ENCODE assay signal across 17 cellular contexts in genomic region chr15:34355241-34355640, GRCh38. TPM values are rescaled to one million over a fixed set of nuclear protein-coding genes. Genes with fewer than 3 reads are reported as not detected.
DNase-seq lines count a peak whose midpoint lies in the region; ATAC-seq, FAIRE-seq and TF ChIP-seq lines count a peak whose summit lies in the region.
"Had no signal": no experiment of that assay in that cellular context is flagged by ENCODE, and none has a peak within 500 bp of the region (broad histone marks: within the 10 kb centered on the region; RNA-seq: fewer than 3 reads in every experiment).

No MANE protein-coding gene starts in this region.

- no peaks in the 10 kb centered on the region for H3K9me3 Mint-ChIP-seq in activated CD4-positive, alpha-beta T cell treated with anti-CD3 and anti-CD28 coated beads, Interleukin-2, amount 10 ng/mL, durations not matched to agents 7 days and 5 days
- no peaks in the 10 kb centered on the region for H3K9me3 Mint-ChIP-seq in stimulated activated effector memory CD8-positive, alpha-beta T cell treated with anti-CD3 and anti-CD28 coated beads, Interleukin-12 subunit alpha, Interleukin-12 subunit beta, amount 100 ng/mL, for 72 hours
- H3K9me3 Mint-ChIP-seq: GM23338 had no signal

- CTCF ChIA-PET in activated CD4-positive, alpha-beta T cell treated with anti-CD3 and anti-CD28 coated beads, Interleukin-2, amount 10 ng/mL, durations not matched to agents 7 days and 5 days (lab: Charles Lee), result interaction anchor here (1.3 to 4.3 kb wide), 3 partner anchors 11 to 195 kb away, joined by 3 to 28 read pairs (median 5); partner anchors contain the start of genes LPCAT4, NOP10 and NUTM1

- no peak for DNase-seq in activated CD4-positive, alpha-beta T cell treated with anti-CD3 and anti-CD28 coated beads, Interleukin-2, amount 10 ng/mL, durations not matched to agents 7 days and 5 days
- DNase-seq in activated CD4-positive, alpha-beta T cell treated with anti-CD3 and anti-CD28 coated beads, Interleukin-2, amount 50 U/mL, for 1 hour, result no peak
- DNase-seq in GM23248 (peak; percentile 28), bronchial epithelial cell (ENCODE audit: low read depth) (peak; percentile 46), esophagus squamous epithelium (lab: John Stamatoyannopoulos, UW) (no peak), prostate gland (ENCODE audit: low spot score) (no peak)
- no peak for DNase-seq in stimulated activated effector memory CD8-positive, alpha-beta T cell treated with anti-CD3 and anti-CD28 coated beads, Interleukin-12 subunit alpha, Interleukin-12 subunit beta, amount 100 ng/mL, for 72 hours (ENCODE audit: low spot score in 2 of 2)
- DNase-seq: 8988T, AML-193, DMS79, H7 had no signal

- no peak for TF ChIP-seq CTCF in bronchial epithelial cell (IDR thresholded peaks at IDR 0.05; ENCODE audit: insufficient read depth, low read length, severe bottlenecking)
- no peak for TF ChIP-seq CTCF in esophagus squamous epithelium (IDR thresholded peaks at IDR 0.05)
- TF ChIP-seq CTCF in prostate gland (IDR thresholded peaks at IDR 0.05), result no peak

- H3K4me3 ChIP-seq in GM23248, result no peak overlapping the region
- H3K4me3 ChIP-seq in bronchial epithelial cell (ENCODE audit: low read depth, low read length), result no peak overlapping the region
- H3K4me3 ChIP-seq in esophagus squamous epithelium, result no peak overlapping the region
- H3K4me3 ChIP-seq in prostate gland, result no peak overlapping the region
- H3K4me3 ChIP-seq: BLaER1, GM12878, GM23338 had no signal

- no peak for ATAC-seq in stimulated activated effector memory CD8-positive, alpha-beta T cell treated with anti-CD3 and anti-CD28 coated beads, Interleukin-12 subunit alpha, Interleukin-12 subunit beta, amount 100 ng/mL, for 72 hours
- ATAC-seq: GM12878, GM23338 had no signal

- H2AFZ ChIP-seq in GM23248, result no peak overlapping the region
- H2AFZ ChIP-seq: GM23338 had no signal

- FAIRE-seq in bronchial epithelial cell (lab: Jason Lieb, UNC), result peak; percentile 13
- FAIRE-seq: GM12878, GM18507 had no signal

- H3K36me3 Mint-ChIP-seq in activated CD4-positive, alpha-beta T cell treated with anti-CD3 and anti-CD28 coated beads, Interleukin-2, amount 10 ng/mL, durations not matched to agents 7 days and 5 days (ENCODE audit: low read depth), result peaks cover 33% of the 10 kb centered on the region
- H3K36me3 Mint-ChIP-seq in stimulated activated effector memory CD8-positive, alpha-beta T cell treated with anti-CD3 and anti-CD28 coated beads, Interleukin-12 subunit alpha, Interleukin-12 subunit beta, amount 100 ng/mL, for 72 hours, result peaks cover 41% of the 10 kb centered on the region

- POLR2A ChIA-PET in activated CD4-positive, alpha-beta T cell treated with anti-CD3 and anti-CD28 coated beads, Interleukin-2, amount 10 ng/mL, durations not matched to agents 7 days and 5 days (lab: Charles Lee), result no interaction called here

- no peak overlapping the region for H3K4me3 Mint-ChIP-seq in activated CD4-positive, alpha-beta T cell treated with anti-CD3 and anti-CD28 coated beads, Interleukin-2, amount 10 ng/mL, durations not matched to agents 7 days and 5 days
- no peak overlapping the region for H3K4me3 Mint-ChIP-seq in stimulated activated effector memory CD8-positive, alpha-beta T cell treated with anti-CD3 and anti-CD28 coated beads, Interleukin-12 subunit alpha, Interleukin-12 subunit beta, amount 100 ng/mL, for 72 hours
- H3K4me3 Mint-ChIP-seq: GM23338 had no signal

- H3F3A ChIP-seq in GM23248 (ENCODE audit: insufficient read depth), result no peaks in the 10 kb centered on the region

- in situ Hi-C loops in GM23248 (cut with MboI), result loop anchor here (25.0 kb wide), 3 partner anchors 157 to 243 kb away; partner anchors contain the start of genes EMC7, GOLGA8B and PGBD4

- no peak overlapping the region for H3K9ac ChIP-seq in GM23248
- H3K9ac ChIP-seq: BLaER1 had no signal

- no peaks in the 10 kb centered on the region for H3K9me2 ChIP-seq in GM23248 (ENCODE audit: insufficient read depth)

- H3K27ac Mint-ChIP-seq in activated CD4-positive, alpha-beta T cell treated with anti-CD3 and anti-CD28 coated beads, Interleukin-2, amount 10 ng/mL, durations not matched to agents 7 days and 5 days, result peak overlapping the region; percentile 28
- H3K27ac Mint-ChIP-seq in stimulated activated effector memory CD8-positive, alpha-beta T cell treated with anti-CD3 and anti-CD28 coated beads, Interleukin-12 subunit alpha, Interleukin-12 subunit beta, amount 100 ng/mL, for 72 hours, result peak overlapping the region; percentile 23
- H3K27ac Mint-ChIP-seq: GM23338 had no signal

- H4K20me1 ChIP-seq in GM23248 (ENCODE audit: insufficient read depth), result no peaks in the 10 kb centered on the region
- H4K20me1 ChIP-seq: BLaER1 had no signal

- intact Hi-C loops in esophagus squamous epithelium (cut with DNase I) (no loop called here), prostate gland (cut with DNase I) (no loop called here)

- H3K27me3 ChIP-seq in GM23248 (replicated peaks; ENCODE audit: insufficient read depth), result no peaks in the 10 kb centered on the region
- no peaks in the 10 kb centered on the region for H3K27me3 ChIP-seq in bronchial epithelial cell (ENCODE audit: control insufficient read depth, insufficient read depth, low read length)
- H3K27me3 ChIP-seq in esophagus squamous epithelium, result no peaks in the 10 kb centered on the region
- H3K27me3 ChIP-seq in prostate gland (replicated peaks; ENCODE audit: insufficient read depth), result no peaks in the 10 kb centered on the region
- H3K27me3 ChIP-seq: BLaER1 had no signal

- WGBS in GM23248 (ENCODE audit: low coverage in 1 of 2, low lambda C conversion rate in 2 of 2, missing lambda C conversion rate in 2 of 2), 2 experiments, result 90 to 92% methylated on average over 9 of the region's 9 CpGs
- WGBS in esophagus squamous epithelium, 2 donors, result 69 to 74% methylated on average over 5 to 9 of the region's 9 CpGs
- 90% methylated on average over 9 of the region's 9 CpGs for WGBS in prostate gland

- TF ChIP-seq POLR2A in esophagus squamous epithelium (IDR thresholded peaks at IDR 0.05) (no peak), prostate gland (IDR thresholded peaks at IDR 0.05) (no peak)

- H3K4me1 ChIP-seq in GM23248 (ENCODE audit: insufficient read depth) (no peaks in the 10 kb centered on the region), esophagus squamous epithelium (peaks cover 5 to 19% (median 9%) of the 10 kb centered on the region in 3 donors), prostate gland (replicated peaks) (no peaks in the 10 kb centered on the region)
- H3K4me1 ChIP-seq: BLaER1 had no signal

- H3K4me1 Mint-ChIP-seq in activated CD4-positive, alpha-beta T cell treated with anti-CD3 and anti-CD28 coated beads, Interleukin-2, amount 10 ng/mL, durations not matched to agents 7 days and 5 days, result no peaks in the 10 kb centered on the region
- peaks cover 10% of the 10 kb centered on the region for H3K4me1 Mint-ChIP-seq in stimulated activated effector memory CD8-positive, alpha-beta T cell treated with anti-CD3 and anti-CD28 coated beads, Interleukin-12 subunit alpha, Interleukin-12 subunit beta, amount 100 ng/mL, for 72 hours

- H3K4me2 ChIP-seq in GM23248 (ENCODE audit: unreplicated experiment), result no peak overlapping the region
- H3K4me2 ChIP-seq: BLaER1, GM23338 had no signal

- H3K79me2 ChIP-seq in GM23248 (ENCODE audit: insufficient read depth), result no peaks in the 10 kb centered on the region

- H3K27ac ChIP-seq in GM23248, result no peak overlapping the region
- H3K27ac ChIP-seq in esophagus squamous epithelium, result no peak overlapping the region
- no peak overlapping the region for H3K27ac ChIP-seq in prostate gland
- H3K27ac ChIP-seq: BLaER1 had no signal

- no peaks in the 10 kb centered on the region for H3K27me3 Mint-ChIP-seq in activated CD4-positive, alpha-beta T cell treated with anti-CD3 and anti-CD28 coated beads, Interleukin-2, amount 10 ng/mL, durations not matched to agents 7 days and 5 days

- no peaks in the 10 kb centered on the region for H3K36me3 ChIP-seq in GM23248 (ENCODE audit: low read depth)
- H3K36me3 ChIP-seq in bronchial epithelial cell (ENCODE audit: control insufficient read depth, insufficient read depth, low read length), result peaks cover 6% of the 10 kb centered on the region
- H3K36me3 ChIP-seq in esophagus squamous epithelium, result peaks cover 0 to 70% (median 5%) of the 10 kb centered on the region in 3 donors
- no peaks in the 10 kb centered on the region for H3K36me3 ChIP-seq in prostate gland

- H3K9me3 ChIP-seq in GM23248 (ENCODE audit: low read depth) (no peaks in the 10 kb centered on the region), esophagus squamous epithelium (no peaks in the 10 kb centered on the region), prostate gland (no peaks in the 10 kb centered on the region)
- H3K9me3 ChIP-seq: BLaER1 had no signal

RNA-seq across cellular contexts. Expression of gene LPCAT4, which starts 11.8 kb away (rescaled TPM):
- total RNA-seq in activated CD4-positive, alpha-beta T cell treated with anti-CD3 and anti-CD28 coated beads, Interleukin-2, amount 10 ng/mL, durations not matched to agents 7 days and 5 days, result 100 to 1,000 TPM in 1 of 2 experiments, 10 to 100 TPM in 1; 98.2 to 101 TPM
- 17.5 and 34.1 TPM in 2 replicates for total RNA-seq in GM23248 (2014; rRNA removed; shearing (Covaris generic))
- polyA plus RNA-seq in GM23248 (2016; fragmentation: Nextera tagmentation; extraction: Ambion mirVana), result 24.4 and 24.7 TPM in 2 replicates
- total RNA-seq in bronchial epithelial cell, result 5.6 and 6.1 TPM in 2 replicates
- total RNA-seq in esophagus squamous epithelium, result 10 to 100 TPM; 11.8 to 40.2 (median 32.6) TPM
- 10 to 100 TPM; 12.5 to 13.1 TPM for total RNA-seq in prostate gland

RNA-seq across cellular contexts. Expression of gene NUTM1, which starts 12.1 kb away (rescaled TPM):
- not detected for total RNA-seq in activated CD4-positive, alpha-beta T cell treated with anti-CD3 and anti-CD28 coated beads, Interleukin-2, amount 10 ng/mL, durations not matched to agents 7 days and 5 days
- not detected in 2 replicates for total RNA-seq in GM23248 (2014; rRNA removed; shearing (Covaris generic))
- polyA plus RNA-seq in GM23248 (2016; fragmentation: Nextera tagmentation; extraction: Ambion mirVana), result not detected in 2 replicates
- total RNA-seq in bronchial epithelial cell, result not detected in 2 replicates
- total RNA-seq in esophagus squamous epithelium, result not detected
- 1 to 10 TPM in 1 of 2 donors, not detected in 1; 6.9 TPM for total RNA-seq in prostate gland
- total RNA-seq: G401, HT1080 had no signal

RNA-seq across cellular contexts. Expression of gene NOP10, which starts 12.3 kb away (rescaled TPM):
- total RNA-seq in activated CD4-positive, alpha-beta T cell treated with anti-CD3 and anti-CD28 coated beads, Interleukin-2, amount 10 ng/mL, durations not matched to agents 7 days and 5 days, result 100 to 1,000 TPM; 162 to 207 TPM
- total RNA-seq in GM23248 (2014; rRNA removed; shearing (Covaris generic)), result 208 and 255 TPM in 2 replicates
- 425 and 426 TPM in 2 replicates for polyA plus RNA-seq in GM23248 (2016; fragmentation: Nextera tagmentation; extraction: Ambion mirVana)
- total RNA-seq in bronchial epithelial cell, result 168 and 187 TPM in 2 replicates
- 100 to 1,000 TPM; 132 to 213 (median 176) TPM for total RNA-seq in esophagus squamous epithelium
- total RNA-seq in prostate gland, result 100 to 1,000 TPM; 130 to 141 TPM

RNA-seq across cellular contexts. Expression of gene SLC12A6, which starts 17.7 kb away (rescaled TPM):
- total RNA-seq in activated CD4-positive, alpha-beta T cell treated with anti-CD3 and anti-CD28 coated beads, Interleukin-2, amount 10 ng/mL, durations not matched to agents 7 days and 5 days, result 10 to 100 TPM; 32.7 to 36.7 TPM
- total RNA-seq in GM23248 (2014; rRNA removed; shearing (Covaris generic)), result 19.2 TPM in 2 replicates
- polyA plus RNA-seq in GM23248 (2016; fragmentation: Nextera tagmentation; extraction: Ambion mirVana), result 4.3 and 4.8 TPM in 2 replicates
- total RNA-seq in bronchial epithelial cell (24.5 and 28.8 TPM in 2 replicates), esophagus squamous epithelium (10 to 100 TPM; 33.0 to 70.3 (median 49.5) TPM), prostate gland (10 to 100 TPM; 10.2 to 36.8 TPM)

Comparison
In these comparisons a context has a peak if more than half of its experiments do, and no peak if none do; other contexts are left out.
1. DNase-seq: peak in GM23248 (single experiment) and bronchial epithelial cell (single experiment); none in activated CD4-positive, alpha-beta T cell treated with anti-CD3 and anti-CD28 coated beads, Interleukin-2, amount 10 ng/mL, durations not matched to agents 7 days and 5 days (single experiment), activated CD4-positive, alpha-beta T cell treated with anti-CD3 and anti-CD28 coated beads, Interleukin-2, amount 50 U/mL, for 1 hour (single experiment), stimulated activated effector memory CD8-positive, alpha-beta T cell treated with anti-CD3 and anti-CD28 coated beads, Interleukin-12 subunit alpha, Interleukin-12 subunit beta, amount 100 ng/mL, for 72 hours (0 of 2), esophagus squamous epithelium (single experiment) and prostate gland (single experiment).